Comparison of ENCODE assay signal across 25 cellular contexts in the genomic region with DNA sequence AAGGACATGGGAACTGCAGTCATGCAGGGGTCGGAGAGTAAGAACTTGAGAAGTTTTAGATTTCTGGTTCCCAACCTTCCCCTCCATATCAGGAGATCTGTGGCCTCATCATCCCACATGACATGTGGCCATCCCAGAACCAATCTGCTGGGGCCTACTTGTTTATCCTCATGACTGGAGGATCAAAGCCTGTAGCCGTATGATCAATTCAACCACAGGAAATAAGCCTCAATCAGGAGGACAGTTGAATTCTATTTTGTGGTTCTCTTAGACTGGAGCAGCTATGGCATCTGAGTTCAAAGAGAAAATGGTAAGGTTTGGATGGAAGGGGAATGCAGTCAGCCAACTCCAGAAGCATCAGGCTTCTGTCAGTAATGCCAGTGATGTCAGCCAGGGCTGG.
"Had no signal": no experiment of that assay in that cellular context is flagged by ENCODE, and none has a peak within 500 bp of the region (broad histone marks: within the 10 kb centered on the region; RNA-seq: fewer than 3 reads in every experiment).

No MANE protein-coding gene starts in this region.

- H3K36me3 Mint-ChIP-seq: natural killer cell treated with Interleukin-12 subunit alpha and Interleukin-12 subunit beta and Interleukin-15 and Interleukin-18, amount 100 ng/mL, for 72 hours; neural progenitor cell; stimulated activated effector memory CD8-positive, alpha-beta T cell treated with anti-CD3 and anti-CD28 coated beads, Interleukin-12 subunit alpha, Interleukin-12 subunit beta, amount 100 ng/mL, for 72 hours had no signal

- DNase-seq: effector CD4-positive, alpha-beta T cell; endodermal cell; erythroblast; heart left ventricle; hippocampal formation; midbrain; nucleus accumbens; pancreas; right cardiac atrium; stimulated activated CD4-positive, alpha-beta T cell treated with anti-CD3 and anti-CD28 coated beads, Interleukin-4, amount 100 ng/mL, for 1 hour; stimulated activated CD8-positive, alpha-beta memory T cell treated with anti-CD3 and anti-CD28 coated beads, Interleukin-4, amount 100 ng/mL, for 48 hours; testis; upper lobe of right lung had no signal

- H2AFZ ChIP-seq: neural progenitor cell had no signal

- H3K27ac Mint-ChIP-seq: endodermal cell; natural killer cell treated with Interleukin-12 subunit alpha and Interleukin-12 subunit beta and Interleukin-15 and Interleukin-18, amount 100 ng/mL, for 72 hours; neural progenitor cell; progenitor cell of endocrine pancreas; stimulated activated effector memory CD8-positive, alpha-beta T cell treated with anti-CD3 and anti-CD28 coated beads, Interleukin-12 subunit alpha, Interleukin-12 subunit beta, amount 100 ng/mL, for 72 hours; stimulated activated naive CD8-positive, alpha-beta T cell treated with anti-CD3 and anti-CD28 coated beads, Interleukin-15, Interleukin-2, amounts not matched to agents 100 ng/mL and 50 ng/mL, for 24 hours had no signal

- H3K4me2 ChIP-seq: neural progenitor cell had no signal

- H3K27me3 ChIP-seq: heart left ventricle, pancreas, testis, tibial nerve, upper lobe of right lung, vagina had no signal

- H3K27ac ChIP-seq: heart left ventricle, neural progenitor cell, pancreas, testis, upper lobe of right lung had no signal

- H3K9me3 Mint-ChIP-seq: natural killer cell treated with Interleukin-12 subunit alpha and Interleukin-12 subunit beta and Interleukin-15 and Interleukin-18, amount 100 ng/mL, for 72 hours; stimulated activated effector memory CD8-positive, alpha-beta T cell treated with anti-CD3 and anti-CD28 coated beads, Interleukin-12 subunit alpha, Interleukin-12 subunit beta, amount 100 ng/mL, for 72 hours had no signal

- ATAC-seq: left lobe of liver; natural killer cell treated with Interleukin-12 subunit alpha and Interleukin-12 subunit beta and Interleukin-15 and Interleukin-18, amount 100 ng/mL, for 72 hours; pancreas; right cardiac atrium; stimulated activated effector memory CD8-positive, alpha-beta T cell treated with anti-CD3 and anti-CD28 coated beads, Interleukin-12 subunit alpha, Interleukin-12 subunit beta, amount 100 ng/mL, for 72 hours; upper lobe of right lung had no signal

- H3K4me1 Mint-ChIP-seq: stimulated activated effector memory CD8-positive, alpha-beta T cell treated with anti-CD3 and anti-CD28 coated beads, Interleukin-12 subunit alpha, Interleukin-12 subunit beta, amount 100 ng/mL, for 72 hours had no signal

- H3K4me3 Mint-ChIP-seq: endodermal cell; natural killer cell treated with Interleukin-12 subunit alpha and Interleukin-12 subunit beta and Interleukin-15 and Interleukin-18, amount 100 ng/mL, for 72 hours; neural progenitor cell; stimulated activated effector memory CD8-positive, alpha-beta T cell treated with anti-CD3 and anti-CD28 coated beads, Interleukin-12 subunit alpha, Interleukin-12 subunit beta, amount 100 ng/mL, for 72 hours; stimulated activated naive CD8-positive, alpha-beta T cell treated with anti-CD3 and anti-CD28 coated beads, Interleukin-15, Interleukin-2, amounts not matched to agents 100 ng/mL and 50 ng/mL, for 24 hours had no signal

- H3K4me3 ChIP-seq: coronary artery, heart left ventricle, neural progenitor cell, pancreas, testis, tibial nerve, upper lobe of right lung, vagina had no signal

- H3K9me3 ChIP-seq: pancreas, testis, upper lobe of right lung, vagina had no signal

- FAIRE-seq: endothelial cell of umbilical vein, frontal cortex, islet of Langerhans, pancreas had no signal

- H3K36me3 ChIP-seq: heart left ventricle, neural progenitor cell, pancreas, tibial nerve, upper lobe of right lung, vagina had no signal

- H3K9ac ChIP-seq: neural progenitor cell had no signal

- H3K4me1 ChIP-seq: neural progenitor cell, pancreas, testis had no signal
